ENCODE assay signal across 28 cellular contexts in genomic region chr12:88662093-88662492, GRCh38.
"Had no signal": no experiment of that assay in that cellular context is flagged by ENCODE, and none has a peak within 500 bp of the region (broad histone marks: within the 10 kb centered on the region; RNA-seq: fewer than 3 reads in every experiment).

No MANE protein-coding gene starts in this region.

- H3K9ac ChIP-seq: neural progenitor cell, parathyroid adenoma had no signal

- ATAC-seq: natural killer cell; psoas muscle; right cardiac atrium; sciatic nerve; stimulated activated memory B cell treated with anti-CD40 and anti-IgM and Interleukin-4, amounts not matched to agents 10 μg/mL and 1 μg/mL and 100 μg/mL, for 72 hours; stimulated activated naive CD8-positive, alpha-beta T cell treated with anti-CD3 and anti-CD28 coated beads, Interleukin-15, amount 100 ng/mL, for 72 hours; stimulated activated naive CD8-positive, alpha-beta T cell treated with anti-CD3 and anti-CD28 coated beads, Interleukin-15, Interleukin-2, amounts not matched to agents 100 U/mL and 50 U/mL, for 24 hours; upper lobe of right lung had no signal

- H2AFZ ChIP-seq: neural progenitor cell, parathyroid adenoma had no signal

- H3K4me3 ChIP-seq: neural progenitor cell, ovary, psoas muscle, skin epidermis, smooth muscle cell, spleen, suprapubic skin, testis, tibial artery, transverse colon, upper lobe of right lung, uterus had no signal

- H3K36me3 ChIP-seq: neural progenitor cell, ovary, spleen, suprapubic skin, tibial artery, transverse colon, upper lobe of right lung, uterus had no signal

- H3K27ac ChIP-seq: neural progenitor cell, ovary, parathyroid adenoma, psoas muscle, skin epidermis, spleen, suprapubic skin, testis, tibial artery, transverse colon, upper lobe of right lung, uterus had no signal

- DNase-seq: natural killer cell; occipital lobe; ovary; posterior cingulate gyrus; psoas muscle; right cardiac atrium; spleen; stimulated activated CD4-positive, alpha-beta T cell treated with anti-CD3 and anti-CD28 coated beads, Interleukin-12 subunit alpha, Interleukin-12 subunit beta, amount 100 ng/mL, for 4 hours; stimulated activated CD4-positive, alpha-beta T cell treated with anti-CD3 and anti-CD28 coated beads, Interleukin-1b, Interleukin-23, amount 100 ng/mL, for 48 hours; stimulated activated CD4-positive, alpha-beta T cell treated with anti-CD3 and anti-CD28 coated beads, Interleukin-4, amount 100 ng/mL, for 1 hour; stimulated activated CD4-positive, alpha-beta T cell treated with anti-CD3 and anti-CD28 coated beads, Interleukin-4, amount 100 ng/mL, for 4 hours; stimulated activated CD8-positive, alpha-beta memory T cell treated with anti-CD3 and anti-CD28 coated beads, Interleukin-4, amount 100 ng/mL, for 48 hours; stimulated activated naive CD4-positive, alpha-beta T cell; stimulated activated naive CD8-positive, alpha-beta T cell treated with anti-CD3 and anti-CD28 coated beads, Interleukin-15, amount 100 ng/mL, for 72 hours; stimulated activated naive CD8-positive, alpha-beta T cell treated with anti-CD3 and anti-CD28 coated beads, Interleukin-15, Interleukin-2, amounts not matched to agents 100 U/mL and 50 U/mL, for 24 hours; substantia nigra; testis; tibial artery; transverse colon; upper lobe of right lung; uterus had no signal

- H3K9me3 ChIP-seq: ovary, psoas muscle, spleen, suprapubic skin, testis, tibial artery, transverse colon, upper lobe of right lung, uterus had no signal

- H3K4me1 ChIP-seq: neural progenitor cell, parathyroid adenoma, psoas muscle, spleen, testis, tibial artery, upper lobe of right lung, uterus had no signal

- H3K4me2 ChIP-seq: neural progenitor cell, smooth muscle cell had no signal

- H3K27me3 ChIP-seq: neural progenitor cell, ovary, spleen, suprapubic skin, testis, transverse colon, upper lobe of right lung, uterus had no signal

- H3K79me2 ChIP-seq: parathyroid adenoma had no signal
